In genomic region chr6:30493643-30494250, GRCh38 we compare ENCODE assay signal across 11 cellular contexts. TPM values are rescaled to one million over a fixed set of nuclear protein-coding genes. Genes with fewer than 3 reads are reported as not detected.
DNase-seq lines count a peak whose midpoint lies in the region; ATAC-seq lines count a peak whose summit lies in the region.
"Had no signal": no experiment of that assay in that cellular context is flagged by ENCODE, and none has a peak within 500 bp of the region (broad histone marks: within the 10 kb centered on the region; RNA-seq: fewer than 3 reads in every experiment).

No MANE protein-coding gene starts in this region.

- H2AFZ ChIP-seq in Karpas-422 (ENCODE audit: low read length), result no peak overlapping the region

- no peak overlapping the region for H3K27ac ChIP-seq in CD8-positive, alpha-beta memory T cell (ENCODE audit: low read depth, low read length)
- H3K27ac ChIP-seq in Karpas-422 (ENCODE audit: low read length), result no peak overlapping the region

- no peak for ATAC-seq in activated naive CD4-positive, alpha-beta T cell treated with anti-CD3 and anti-CD28 coated beads, Interleukin-2, amount 50 U/mL, for 72 hours
- ATAC-seq in GM18858 (IDR thresholded peaks at IDR 0.05; ENCODE audit: unreplicated experiment), result no peak
- ATAC-seq: heart left ventricle, sciatic nerve had no signal

- H3K9me2 ChIP-seq in Karpas-422 (replicated peaks; ENCODE audit: insufficient read depth, low read length), result no peaks in the 10 kb centered on the region

- H3K4me1 Mint-ChIP-seq in CD8-positive, alpha-beta memory T cell, result peaks cover 63 to 83% (median 65%) of the 10 kb centered on the region in 3 donors

- no peaks in the 10 kb centered on the region for H3K27me3 ChIP-seq in CD8-positive, alpha-beta memory T cell (ENCODE audit: insufficient read depth, low read length, poor library complexity, severe bottlenecking)
- no peaks in the 10 kb centered on the region for H3K27me3 ChIP-seq in Karpas-422 (ENCODE audit: low read length)
- H3K27me3 ChIP-seq: heart left ventricle had no signal

- CTCF ChIA-PET in CD8-positive, alpha-beta memory T cell (lab: Charles Lee), result interaction anchor here (0.8 to 7.3 kb wide), 18 partner anchors 8 to 237 kb away, joined by 3 to 73 read pairs (median 4); partner anchors contain the start of gene ABCF1

- H3K9me3 ChIP-seq in CD8-positive, alpha-beta memory T cell (ENCODE audit: low read length), result no peaks in the 10 kb centered on the region
- H3K9me3 ChIP-seq in Karpas-422 (ENCODE audit: low read length), result no peaks in the 10 kb centered on the region
- H3K9me3 ChIP-seq: heart left ventricle had no signal

- H4K20me1 ChIP-seq in Karpas-422 (ENCODE audit: insufficient read depth, low read depth, low read length), result peaks cover 18% of the 10 kb centered on the region

- peaks cover 13% of the 10 kb centered on the region for H3K79me2 ChIP-seq in Karpas-422 (ENCODE audit: low read length)

- H3K36me3 ChIP-seq in CD8-positive, alpha-beta memory T cell (ENCODE audit: insufficient read depth, low read length), result peaks cover 49% of the 10 kb centered on the region
- H3K36me3 ChIP-seq in Karpas-422 (ENCODE audit: insufficient read depth, low read length), result peaks cover 20% of the 10 kb centered on the region

- H3K4me1 ChIP-seq in CD8-positive, alpha-beta memory T cell (ENCODE audit: insufficient read depth, low read length), result peaks cover 61% of the 10 kb centered on the region
- H3K4me1 ChIP-seq in Karpas-422 (ENCODE audit: low read length), result peaks cover 24% of the 10 kb centered on the region

- peak overlapping the region; percentile 93 to 100 (median 99) for H3K4me3 Mint-ChIP-seq in CD8-positive, alpha-beta memory T cell

- peak overlapping the region; percentile 44 for H3K4me3 ChIP-seq in CD8-positive, alpha-beta memory T cell (ENCODE audit: low read length)
- no peak overlapping the region for H3K4me3 ChIP-seq in Karpas-422 (ENCODE audit: low read length)

- POLR2A ChIA-PET in CD8-positive, alpha-beta memory T cell (lab: Charles Lee), result interaction anchor here (0.5 to 8.2 kb wide), 15 partner anchors 11 to 603 kb away, joined by 3 to 94 read pairs (median 4); partner anchors contain the start of genes MDC1, MRPS18B and PRR3

- no peak overlapping the region for H3K9ac ChIP-seq in Karpas-422 (ENCODE audit: low read length)

- H3K9me3 Mint-ChIP-seq in CD8-positive, alpha-beta memory T cell, result peaks cover 0 to 2% (median 0%) of the 10 kb centered on the region in 5 donors
- no peaks in the 10 kb centered on the region for H3K9me3 Mint-ChIP-seq in activated naive CD4-positive, alpha-beta T cell treated with anti-CD3 and anti-CD28 coated beads, Interleukin-2, amount 50 U/mL, for 72 hours

- peaks cover 0 to 5% of the 10 kb centered on the region in 2 donors for H3K27me3 Mint-ChIP-seq in CD8-positive, alpha-beta memory T cell

- H3K4me2 ChIP-seq in Karpas-422 (ENCODE audit: low read depth, low read length, poor library complexity, severe bottlenecking), result no peak overlapping the region

- DNase-seq in CD8-positive, alpha-beta memory T cell, result peak in 4 of 5 donors; percentile 29 to 62 (median 48)
- DNase-seq in Karpas-422, result peak; percentile 76
- DNase-seq in activated naive CD4-positive, alpha-beta T cell treated with anti-CD3 and anti-CD28 coated beads, Interleukin-2, amount 50 U/mL, for 72 hours (ENCODE audit: low spot score in 2 of 2), result no peak
- DNase-seq in mesenteric fat pad (ENCODE audit: low spot score), result peak; percentile 14
- no peak for DNase-seq in activated gamma-delta T cell (lab: John Stamatoyannopoulos, UW)
- DNase-seq in NCI-H2107 (lab: John Stamatoyannopoulos, UW), result no peak
- DNase-seq in cortex of kidney (lab: John Stamatoyannopoulos, UW), result no peak
- DNase-seq: heart left ventricle, NCI-H2029 had no signal

- peaks cover 29 to 51% (median 39%) of the 10 kb centered on the region in 3 donors for H3K36me3 Mint-ChIP-seq in CD8-positive, alpha-beta memory T cell
- peaks cover 54 to 55% of the 10 kb centered on the region in 2 donors for H3K36me3 Mint-ChIP-seq in activated naive CD4-positive, alpha-beta T cell treated with anti-CD3 and anti-CD28 coated beads, Interleukin-2, amount 50 U/mL, for 72 hours

- peak overlapping the region; percentile 66 to 96 (median 89) for H3K27ac Mint-ChIP-seq in CD8-positive, alpha-beta memory T cell
- peak overlapping the region; percentile 99 to 100 for H3K27ac Mint-ChIP-seq in activated naive CD4-positive, alpha-beta T cell treated with anti-CD3 and anti-CD28 coated beads, Interleukin-2, amount 50 U/mL, for 72 hours

RNA-seq across cellular contexts. Expression of gene HLA-E, which starts 4.4 kb away (rescaled TPM):
- 100 to 1,000 TPM; 502 to 511 TPM for total RNA-seq in CD8-positive, alpha-beta memory T cell
- polyA plus RNA-seq in CD8-positive, alpha-beta memory T cell, result 2,881 TPM
- 306 and 677 TPM in 2 replicates for total RNA-seq in Karpas-422 (2014; rRNA removed; shearing (Covaris generic); ENCODE audit: low replicate concordance)
- 100 to 1,000 TPM; 493 to 574 TPM for total RNA-seq in activated naive CD4-positive, alpha-beta T cell treated with anti-CD3 and anti-CD28 coated beads, Interleukin-2, amount 50 U/mL, for 72 hours
- 450 TPM for total RNA-seq in mesenteric fat pad

Comparison
In these comparisons a context has a peak if more than half of its experiments do, and no peak if none do; other contexts are left out.
1. DNase-seq: peak in CD8-positive, alpha-beta memory T cell (4 of 5), Karpas-422 (single experiment) and mesenteric fat pad (single experiment); none in activated naive CD4-positive, alpha-beta T cell treated with anti-CD3 and anti-CD28 coated beads, Interleukin-2, amount 50 U/mL, for 72 hours (0 of 2), activated gamma-delta T cell (single experiment), NCI-H2107 (single experiment) and cortex of kidney (single experiment).